In the genomic region with DNA sequence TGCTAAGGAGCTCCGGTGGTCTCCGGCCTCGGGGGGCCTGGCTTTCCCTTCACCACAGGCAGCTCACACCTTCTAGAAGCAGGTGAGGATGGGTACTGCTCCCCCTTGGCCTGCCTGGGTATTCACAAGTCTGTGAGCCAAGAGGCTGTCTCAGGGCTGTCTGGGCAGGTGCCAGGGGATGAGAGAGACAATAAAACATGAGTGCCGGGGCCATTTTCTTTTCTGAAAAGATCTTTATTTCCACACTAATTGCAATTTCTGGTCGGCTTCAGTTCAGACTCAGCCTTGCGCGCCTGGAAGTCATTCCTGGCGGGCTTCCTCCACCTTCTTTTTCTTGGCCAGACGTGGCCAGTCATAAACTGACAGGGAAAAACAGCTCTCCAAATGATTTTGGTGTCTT, we compare ENCODE assay signal across 9 cellular contexts.
DNase-seq lines count a peak whose midpoint lies in the region; ATAC-seq and TF ChIP-seq lines count a peak whose summit lies in the region.
"Had no signal": no experiment of that assay in that cellular context is flagged by ENCODE, and none has a peak within 500 bp of the region (broad histone marks: within the 10 kb centered on the region; RNA-seq: fewer than 3 reads in every experiment).

No MANE protein-coding gene starts in this region.

- TF ChIP-seq POLR2A in suprapubic skin (IDR thresholded peaks at IDR 0.05): no peak

- H3K4me3 ChIP-seq in RWPE2 (ENCODE audit: severe bottlenecking) (no peak overlapping the region), suprapubic skin (no peak overlapping the region), SJCRH30 (no peak overlapping the region)
- H3K4me3 ChIP-seq: lung had no signal

- H3K27me3 Mint-ChIP-seq in activated naive CD4-positive, alpha-beta T cell treated with anti-CD3 and anti-CD28 coated beads for 36 hours (ENCODE audit: low read depth): no peaks in the 10 kb centered on the region

- no peak for TF ChIP-seq EP300 in suprapubic skin (IDR thresholded peaks at IDR 0.05)

- CTCF ChIA-PET in activated naive CD4-positive, alpha-beta T cell treated with anti-CD3 and anti-CD28 coated beads for 36 hours (lab: Charles Lee): interaction anchor here (0.6 kb wide), 2 partner anchors 48 to 782 kb away, joined by 3 read pairs; no protein-coding TSS in a partner anchor

- H3K36me3 ChIP-seq in RWPE2 (ENCODE audit: low read depth) (no peaks in the 10 kb centered on the region), suprapubic skin (no peaks in the 10 kb centered on the region), SJCRH30 (no peaks in the 10 kb centered on the region)

- peaks cover 2% of the 10 kb centered on the region for H3K36me3 Mint-ChIP-seq in activated naive CD4-positive, alpha-beta T cell treated with anti-CD3 and anti-CD28 coated beads for 36 hours (ENCODE audit: low read depth)

- no peak for TF ChIP-seq CTCF in RWPE2 (IDR thresholded peaks at IDR 0.05; ENCODE audit: poor library complexity, severe bottlenecking)
- TF ChIP-seq CTCF in suprapubic skin (IDR thresholded peaks at IDR 0.05): no peak

- no peak overlapping the region for H3K27ac Mint-ChIP-seq in activated naive CD4-positive, alpha-beta T cell treated with anti-CD3 and anti-CD28 coated beads for 36 hours

- no peaks in the 10 kb centered on the region for H3K9me3 Mint-ChIP-seq in activated naive CD4-positive, alpha-beta T cell treated with anti-CD3 and anti-CD28 coated beads for 36 hours

- H3K27me3 ChIP-seq in RWPE2 (ENCODE audit: insufficient read depth, poor library complexity, severe bottlenecking) (no peaks in the 10 kb centered on the region), suprapubic skin (no peaks in the 10 kb centered on the region), SJCRH30 (no peaks in the 10 kb centered on the region)

- ATAC-seq in RWPE2 (ENCODE audit: low read depth) (no peak), HG03095 (IDR thresholded peaks at IDR 0.05; ENCODE audit: unreplicated experiment) (no peak)

- H3K9me3 ChIP-seq in RWPE2 (ENCODE audit: severe bottlenecking): no peaks in the 10 kb centered on the region
- no peaks in the 10 kb centered on the region for H3K9me3 ChIP-seq in suprapubic skin
- H3K9me3 ChIP-seq in SJCRH30 (replicated peaks): no peaks in the 10 kb centered on the region

- DNase-seq in activated naive CD4-positive, alpha-beta T cell treated with anti-CD3 and anti-CD28 coated beads for 36 hours: peak; percentile 16
- DNase-seq in activated naive CD4-positive, alpha-beta T cell treated with Interleukin-2 at 50 U/mL for 16 hours: no peak
- no peak for DNase-seq in RWPE2 (ENCODE audit: low spot score)
- DNase-seq in islet precursor cell: peak; percentile 56
- no peak for DNase-seq in suprapubic skin (ENCODE audit: low spot score in 2 of 2)
- no peak for DNase-seq in SJCRH30
- no peak for DNase-seq in T1000 (lab: John Stamatoyannopoulos, UW)

- peaks cover 23% of the 10 kb centered on the region for H3K4me1 ChIP-seq in RWPE2 (ENCODE audit: insufficient read depth, poor library complexity, severe bottlenecking)
- peaks cover 49% of the 10 kb centered on the region for H3K4me1 ChIP-seq in suprapubic skin
- H3K4me1 ChIP-seq in SJCRH30: peaks cover 32% of the 10 kb centered on the region

- 43% methylated on average over 9 of the region's 9 CpGs for WGBS in suprapubic skin

- H3K27ac ChIP-seq in RWPE2 (ENCODE audit: poor library complexity, severe bottlenecking) (peak overlapping the region; percentile 75), suprapubic skin (peak overlapping the region; percentile 97), SJCRH30 (no peak overlapping the region)

- H3K4me3 Mint-ChIP-seq in activated naive CD4-positive, alpha-beta T cell treated with anti-CD3 and anti-CD28 coated beads for 36 hours: no peak overlapping the region

- peaks cover 18% of the 10 kb centered on the region for H3K4me1 Mint-ChIP-seq in activated naive CD4-positive, alpha-beta T cell treated with anti-CD3 and anti-CD28 coated beads for 36 hours (ENCODE audit: low read depth)

- intact Hi-C loops in activated naive CD4-positive, alpha-beta T cell treated with anti-CD3 and anti-CD28 coated beads for 36 hours (cut with micrococcal nuclease): no loop called here

Comparison
In these comparisons a context has a peak if more than half of its experiments do, and no peak if none do; other contexts are left out.
1. DNase-seq: peak in activated naive CD4-positive, alpha-beta T cell treated with anti-CD3 and anti-CD28 coated beads for 36 hours (single experiment) and islet precursor cell (single experiment); none in activated naive CD4-positive, alpha-beta T cell treated with Interleukin-2 at 50 U/mL for 16 hours (single experiment), RWPE2 (single experiment), suprapubic skin (0 of 2), SJCRH30 (0 of 2) and T1000 (single experiment).